ENCODE assay signal across 8 cellular contexts in the genomic region with DNA sequence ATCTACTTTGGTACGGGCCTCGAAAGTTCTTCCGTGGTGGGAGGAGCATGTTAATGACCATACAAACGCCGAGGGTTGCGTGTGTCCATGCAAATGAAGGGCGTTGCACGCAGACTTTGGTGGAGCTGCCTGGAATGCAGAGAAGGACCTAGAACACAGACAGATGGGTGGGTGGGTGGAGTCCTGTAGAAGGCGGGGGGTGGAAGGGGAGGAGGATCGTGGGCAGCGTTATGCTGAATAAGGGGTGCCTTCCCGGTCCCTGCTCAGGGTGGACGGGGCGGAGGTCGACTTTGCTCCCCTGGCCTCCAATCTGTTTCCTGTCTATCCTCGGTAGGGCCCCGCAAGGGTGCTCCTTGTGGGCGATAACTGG. TPM values are rescaled to one million over a fixed set of nuclear protein-coding genes. Genes with fewer than 3 reads are reported as not detected.
DNase-seq lines count a peak whose midpoint lies in the region; ATAC-seq, FAIRE-seq and TF ChIP-seq lines count a peak whose summit lies in the region.

No MANE protein-coding gene starts in this region.

- H3K36me3 Mint-ChIP-seq in activated CD4-positive, alpha-beta T cell treated with anti-CD3 and anti-CD28 coated beads, Interleukin-2, amount 10 ng/mL, durations not matched to agents 7 days and 5 days (ENCODE audit: low read depth): peaks cover 14% of the 10 kb centered on the region

- peaks cover 47% of the 10 kb centered on the region for H3K27me3 ChIP-seq in suprapubic skin

- no peak for DNase-seq in activated CD4-positive, alpha-beta T cell treated with anti-CD3 and anti-CD28 coated beads, Interleukin-2, amount 10 ng/mL, durations not matched to agents 7 days and 5 days
- DNase-seq in activated CD4-positive, alpha-beta T cell treated with anti-CD3 and anti-CD28 coated beads for 1 hour: no peak
- peak; percentile 89 for DNase-seq in RKO (ENCODE audit: low spot score)
- peak; percentile 69 for DNase-seq in germinal center (ENCODE audit: low spot score)
- no peak for DNase-seq in suprapubic skin (ENCODE audit: low spot score in 2 of 2)
- no peak for DNase-seq in GM19239 (ENCODE audit: insufficient read length, low spot score)

- FAIRE-seq in GM19239 (lab: Jason Lieb, UNC): no peak

- H3K27ac Mint-ChIP-seq in activated CD4-positive, alpha-beta T cell treated with anti-CD3 and anti-CD28 coated beads, Interleukin-2, amount 10 ng/mL, durations not matched to agents 7 days and 5 days: peak overlapping the region; percentile 50

- 14% methylated on average over 14 of the region's 18 CpGs for WGBS in suprapubic skin

- peaks cover 43% of the 10 kb centered on the region for H3K4me1 Mint-ChIP-seq in activated CD4-positive, alpha-beta T cell treated with anti-CD3 and anti-CD28 coated beads, Interleukin-2, amount 10 ng/mL, durations not matched to agents 7 days and 5 days

- CTCF ChIA-PET in activated CD4-positive, alpha-beta T cell treated with anti-CD3 and anti-CD28 coated beads, Interleukin-2, amount 10 ng/mL, durations not matched to agents 7 days and 5 days (lab: Charles Lee): no interaction called here

- TF ChIP-seq CTCF in suprapubic skin (IDR thresholded peaks at IDR 0.05): no peak

- POLR2A ChIA-PET in activated CD4-positive, alpha-beta T cell treated with anti-CD3 and anti-CD28 coated beads, Interleukin-2, amount 10 ng/mL, durations not matched to agents 7 days and 5 days (lab: Charles Lee): no interaction called here

- H3K9me3 ChIP-seq in suprapubic skin: no peaks in the 10 kb centered on the region

- no peaks in the 10 kb centered on the region for H3K9me3 Mint-ChIP-seq in activated CD4-positive, alpha-beta T cell treated with anti-CD3 and anti-CD28 coated beads, Interleukin-2, amount 10 ng/mL, durations not matched to agents 7 days and 5 days

- TF ChIP-seq EP300 in suprapubic skin (IDR thresholded peaks at IDR 0.05): no peak

- H3K4me1 ChIP-seq in suprapubic skin: peaks cover 71% of the 10 kb centered on the region

- TF ChIP-seq POLR2A in suprapubic skin (IDR thresholded peaks at IDR 0.05): no peak

- H3K4me3 Mint-ChIP-seq in activated CD4-positive, alpha-beta T cell treated with anti-CD3 and anti-CD28 coated beads, Interleukin-2, amount 10 ng/mL, durations not matched to agents 7 days and 5 days: peak overlapping the region; percentile 71

- H3K36me3 ChIP-seq in suprapubic skin: no peaks in the 10 kb centered on the region

- peak overlapping the region; percentile 16 for H3K27ac ChIP-seq in suprapubic skin

- no peak for ATAC-seq in GM21381 (IDR thresholded peaks at IDR 0.05; ENCODE audit: unreplicated experiment)
- ATAC-seq in HG02884 (IDR thresholded peaks at IDR 0.05; ENCODE audit: unreplicated experiment): no peak

- H3K4me3 ChIP-seq in suprapubic skin: peak overlapping the region; percentile 87

- H3K27me3 Mint-ChIP-seq in activated CD4-positive, alpha-beta T cell treated with anti-CD3 and anti-CD28 coated beads, Interleukin-2, amount 10 ng/mL, durations not matched to agents 7 days and 5 days: peaks cover 17% of the 10 kb centered on the region

RNA-seq across cellular contexts. Expression of gene PAQR4, which starts 0.8 kb away (rescaled TPM):
- 10 to 100 TPM; 49.7 to 50.9 TPM for total RNA-seq in activated CD4-positive, alpha-beta T cell treated with anti-CD3 and anti-CD28 coated beads, Interleukin-2, amount 10 ng/mL, durations not matched to agents 7 days and 5 days
- 10 to 100 TPM in 3 of 4 donors, 1 to 10 TPM in 1; 4.7 to 19.2 (median 14.1) TPM for total RNA-seq in suprapubic skin

RNA-seq across cellular contexts. Expression of gene KREMEN2, which starts 4.3 kb away (rescaled TPM):
- total RNA-seq in activated CD4-positive, alpha-beta T cell treated with anti-CD3 and anti-CD28 coated beads, Interleukin-2, amount 10 ng/mL, durations not matched to agents 7 days and 5 days: under 1 TPM in 1 of 2 experiments, not detected in 1; 0.08 TPM
- 1 to 10 TPM; 1.0 to 4.2 (median 3.9) TPM for total RNA-seq in suprapubic skin

RNA-seq across cellular contexts. Expression of gene PKMYT1, which starts 11.9 kb away (rescaled TPM):
- 100 to 1,000 TPM; 122 to 151 TPM for total RNA-seq in activated CD4-positive, alpha-beta T cell treated with anti-CD3 and anti-CD28 coated beads, Interleukin-2, amount 10 ng/mL, durations not matched to agents 7 days and 5 days
- 1 to 10 TPM; 1.9 to 6.4 (median 4.7) TPM for total RNA-seq in suprapubic skin

RNA-seq across cellular contexts. Expression of gene CLDN9, which starts 44.4 kb away (rescaled TPM):
- not detected for total RNA-seq in activated CD4-positive, alpha-beta T cell treated with anti-CD3 and anti-CD28 coated beads, Interleukin-2, amount 10 ng/mL, durations not matched to agents 7 days and 5 days
- not detected for total RNA-seq in suprapubic skin

RNA-seq across cellular contexts. Expression of gene CLDN6, which starts 49.6 kb away (rescaled TPM):
- not detected for total RNA-seq in activated CD4-positive, alpha-beta T cell treated with anti-CD3 and anti-CD28 coated beads, Interleukin-2, amount 10 ng/mL, durations not matched to agents 7 days and 5 days
- not detected for total RNA-seq in suprapubic skin

Comparison
In these comparisons a context has a peak if more than half of its experiments do, and no peak if none do; other contexts are left out.
1. DNase-seq: peak in RKO (single experiment) and germinal center (single experiment); none in activated CD4-positive, alpha-beta T cell treated with anti-CD3 and anti-CD28 coated beads, Interleukin-2, amount 10 ng/mL, durations not matched to agents 7 days and 5 days (single experiment), activated CD4-positive, alpha-beta T cell treated with anti-CD3 and anti-CD28 coated beads for 1 hour (single experiment), suprapubic skin (0 of 2) and GM19239 (single experiment).
2. RNA of gene PKMYT1, which starts 11.9 kb away (total RNA-seq): 122 to 151 TPM in activated CD4-positive, alpha-beta T cell treated with anti-CD3 and anti-CD28 coated beads, Interleukin-2, amount 10 ng/mL, durations not matched to agents 7 days and 5 days; 1.9 to 6.4 TPM in suprapubic skin; every median in the first group is over 10 times any median in the second.